In genomic region chr17:80859004-80859941, GRCh38 we compare ENCODE assay signal across 1 cellular context.
TF ChIP-seq lines count a peak whose summit lies in the region.

No MANE protein-coding gene starts in this region.

TF ChIP-seq in IMR-90, 13 proteins besides CTCF, POLR2A, EP300 and RAD21 (continued from another document):
- TF ChIP-seq, protein P1, sequence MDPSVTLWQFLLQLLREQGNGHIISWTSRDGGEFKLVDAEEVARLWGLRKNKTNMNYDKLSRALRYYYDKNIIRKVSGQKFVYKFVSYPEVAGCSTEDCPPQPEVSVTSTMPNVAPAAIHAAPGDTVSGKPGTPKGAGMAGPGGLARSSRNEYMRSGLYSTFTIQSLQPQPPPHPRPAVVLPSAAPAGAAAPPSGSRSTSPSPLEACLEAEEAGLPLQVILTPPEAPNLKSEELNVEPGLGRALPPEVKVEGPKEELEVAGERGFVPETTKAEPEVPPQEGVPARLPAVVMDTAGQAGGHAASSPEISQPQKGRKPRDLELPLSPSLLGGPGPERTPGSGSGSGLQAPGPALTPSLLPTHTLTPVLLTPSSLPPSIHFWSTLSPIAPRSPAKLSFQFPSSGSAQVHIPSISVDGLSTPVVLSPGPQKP (IDR thresholded peaks at IDR 0.05; ENCODE audit: borderline replicate concordance, low read depth, low read length) = no peak
- no peak for TF ChIP-seq MAZ (IDR thresholded peaks at IDR 0.05; ENCODE audit: borderline replicate concordance, low read depth, low read length)
